In the genomic region with DNA sequence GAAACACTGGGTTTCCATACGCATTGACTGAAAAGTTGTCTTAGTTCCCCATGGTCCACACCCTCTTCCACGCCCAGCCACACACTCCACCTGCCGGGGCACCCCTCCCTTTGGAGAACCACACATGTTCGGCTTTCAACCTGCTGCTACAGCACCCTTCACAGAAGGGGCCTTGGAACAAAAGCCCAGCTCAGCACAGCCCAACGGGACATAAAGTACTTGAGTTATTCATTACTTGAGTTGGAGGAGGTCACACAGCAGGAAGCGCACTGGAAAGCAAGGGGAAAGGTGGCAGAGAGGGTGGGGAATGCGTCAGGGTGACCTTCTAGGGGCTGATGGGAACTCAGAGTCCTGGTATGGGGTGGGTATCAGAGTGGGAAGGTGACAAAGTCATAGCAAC, we compare ENCODE assay signal across 12 cellular contexts. TPM values are rescaled to one million over a fixed set of nuclear protein-coding genes. Genes with fewer than 3 reads are reported as not detected.
DNase-seq lines count a peak whose midpoint lies in the region; ATAC-seq and TF ChIP-seq lines count a peak whose summit lies in the region.
"Had no signal": no experiment of that assay in that cellular context is flagged by ENCODE, and none has a peak within 500 bp of the region (broad histone marks: within the 10 kb centered on the region; RNA-seq: fewer than 3 reads in every experiment).

No MANE protein-coding gene starts in this region.

- H3K9ac ChIP-seq in liver (ENCODE audit: low read depth in 1 of 2, low read length in 2 of 2) = no peak overlapping the region

- POLR2A ChIA-PET in RWPE1 (lab: Yijun Ruan, JAX; ENCODE audit: low non-redundant PET) = no interaction called here

- peaks cover 5 to 35% (median 22%) of the 10 kb centered on the region in 4 donors for H3K4me1 ChIP-seq in liver (ENCODE audit: control insufficient read depth in 4 of 4, insufficient read depth in 4 of 4, low read length in 3 of 4)

- 67% methylated on average over 7 of the region's 7 CpGs for WGBS in liver

- H3K9me3 ChIP-seq in liver (ENCODE audit: control insufficient read depth in 4 of 4, low read length in 3 of 4) = no peaks in the 10 kb centered on the region
- H3K9me3 ChIP-seq: adrenal gland had no signal

- DNase-seq in NCI-H2029 (lab: John Stamatoyannopoulos, UW) (peak; percentile 33), RWPE1 (ENCODE audit: low spot score) (no peak), NCI-H526 treated with DMSO at 0.1 percent for 48 hours (lab: John Stamatoyannopoulos, UW) (no peak), SK-N-DZ (ENCODE audit: low spot score) (no peak)
- DNase-seq: activated CD4-positive, alpha-beta T cell treated with anti-CD3 and anti-CD28 coated beads, Interleukin-2, amount 50 U/mL, for 1 hour; CD4-positive, CD25-positive, alpha-beta regulatory T cell; stimulated activated CD4-positive, alpha-beta T cell treated with anti-CD3 and anti-CD28 coated beads, Interleukin-4, amount 100 ng/mL, for 1 hour; T1000 had no signal

- no peaks in the 10 kb centered on the region for H3K27me3 ChIP-seq in liver (ENCODE audit: control insufficient read depth in 4 of 4, insufficient read depth in 4 of 4, low read length in 3 of 4)
- H3K27me3 ChIP-seq: adrenal gland had no signal

- no peak overlapping the region for H3K4me3 ChIP-seq in liver (ENCODE audit: low read depth in 1 of 3, low read length in 3 of 3)

- CTCF ChIA-PET in RWPE1 (lab: Yijun Ruan, JAX) = no interaction called here

- ATAC-seq in HG03039 (IDR thresholded peaks at IDR 0.05; ENCODE audit: unreplicated experiment) = no peak

- no peaks in the 10 kb centered on the region for H3K36me3 ChIP-seq in liver (ENCODE audit: control insufficient read depth in 4 of 4, insufficient read depth in 3 of 4, low read depth in 1 of 4, low read length in 3 of 4)
- H3K36me3 ChIP-seq: adrenal gland had no signal

- TF ChIP-seq CTCF in RWPE1 (conservative IDR thresholded peaks at IDR 0.05; ENCODE audit: low read depth) = no peak
- no peak for TF ChIP-seq CTCF in liver (IDR thresholded peaks at IDR 0.05; ENCODE audit: low read depth, low read length, missing input control)

- H3K27ac ChIP-seq in RWPE1 = peak overlapping the region; percentile 67
- no peak overlapping the region for H3K27ac ChIP-seq in liver (ENCODE audit: low read depth in 1 of 2, low read length in 2 of 2)
- peak overlapping the region; percentile 95 for H3K27ac ChIP-seq in temporal lobe (ENCODE audit: low read depth, low read length)

- TF ChIP-seq RAD21 in liver (IDR thresholded peaks at IDR 0.05) = peak in 1 of 2 donors; percentile 2

TF ChIP-seq in liver, 16 proteins besides CTCF, POLR2A, EP300 and RAD21:
- TF ChIP-seq NR2F2 (IDR thresholded peaks at IDR 0.05) = peak; percentile 87
- TF ChIP-seq, protein P1, sequence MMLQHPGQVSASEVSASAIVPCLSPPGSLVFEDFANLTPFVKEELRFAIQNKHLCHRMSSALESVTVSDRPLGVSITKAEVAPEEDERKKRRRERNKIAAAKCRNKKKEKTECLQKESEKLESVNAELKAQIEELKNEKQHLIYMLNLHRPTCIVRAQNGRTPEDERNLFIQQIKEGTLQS (IDR thresholded peaks at IDR 0.05) = no peak
- no peak for TF ChIP-seq GABPA (IDR thresholded peaks at IDR 0.05 in 1 of 2, conservative IDR thresholded peaks at IDR 0.05 in 1 of 2)
- TF ChIP-seq TAF1 (conservative IDR thresholded peaks at IDR 0.05) = no peak
- TF ChIP-seq SP1 (IDR thresholded peaks at IDR 0.05) = peak; percentile 48

RNA-seq across cellular contexts. Expression of a gene that starts 3.0 kb away (rescaled TPM):
- total RNA-seq in liver (10 to 100 TPM; 36.1 to 53.8 TPM), temporal lobe (149 TPM)
- 10 to 100 TPM; 39.1 to 57.0 TPM for polyA plus RNA-seq in liver
- 56.6 and 57.7 TPM in 2 replicates for polyA plus RNA-seq in SK-N-DZ (2014; cell fraction: cytosol; rRNA removed)
- polyA plus RNA-seq in SK-N-DZ (2014; cell fraction: nucleus; rRNA removed) = 27.7 and 29.6 TPM in 2 replicates

Comparison
In these comparisons a context has a peak if more than half of its experiments do, and no peak if none do; other contexts are left out.
1. H3K27ac ChIP-seq: peak in RWPE1 (single experiment) and temporal lobe (single experiment); none in liver (0 of 2).